ENCODE assay signal across 8 cellular contexts in genomic region chrX:119266364-119266995, GRCh38. TPM values are rescaled to one million over a fixed set of nuclear protein-coding genes. Genes with fewer than 3 reads are reported as not detected.
DNase-seq lines count a peak whose midpoint lies in the region; ATAC-seq and TF ChIP-seq lines count a peak whose summit lies in the region.

No MANE protein-coding gene starts in this region.

- H3K4me1 Mint-ChIP-seq in CD14-positive monocyte (peaks cover 4% of the 10 kb centered on the region), mesothelial cell of epicardium (no peaks in the 10 kb centered on the region)
- no peaks in the 10 kb centered on the region for H3K4me1 Mint-ChIP-seq in activated CD8-positive, alpha-beta memory T cell treated with anti-CD3 and anti-CD28 coated beads, Interleukin-2, amount 10 ng/mL, durations not matched to agents 7 days and 5 days

- H3K27ac Mint-ChIP-seq in CD14-positive monocyte, result no peak overlapping the region
- H3K27ac Mint-ChIP-seq in mesothelial cell of epicardium, result no peak overlapping the region
- no peak overlapping the region for H3K27ac Mint-ChIP-seq in activated CD8-positive, alpha-beta memory T cell treated with anti-CD3 and anti-CD28 coated beads, Interleukin-2, amount 10 ng/mL, durations not matched to agents 7 days and 5 days

- H3K4me3 Mint-ChIP-seq in CD14-positive monocyte (no peak overlapping the region), mesothelial cell of epicardium (no peak overlapping the region)
- H3K4me3 Mint-ChIP-seq in activated CD8-positive, alpha-beta memory T cell treated with anti-CD3 and anti-CD28 coated beads, Interleukin-2, amount 10 ng/mL, durations not matched to agents 7 days and 5 days, result no peak overlapping the region

- H3K36me3 Mint-ChIP-seq in CD14-positive monocyte (no peaks in the 10 kb centered on the region), mesothelial cell of epicardium (no peaks in the 10 kb centered on the region)
- H3K36me3 Mint-ChIP-seq in activated CD8-positive, alpha-beta memory T cell treated with anti-CD3 and anti-CD28 coated beads, Interleukin-2, amount 10 ng/mL, durations not matched to agents 7 days and 5 days, result no peaks in the 10 kb centered on the region

- CTCF ChIA-PET in activated CD8-positive, alpha-beta memory T cell treated with anti-CD3 and anti-CD28 coated beads, Interleukin-2, amount 10 ng/mL, durations not matched to agents 7 days and 5 days (lab: Charles Lee), result interaction anchor here (0.9 to 1.3 kb wide), 3 partner anchors 12 to 147 kb away, joined by 3 to 5 read pairs (median 3); no protein-coding TSS in a partner anchor

- intact Hi-C loops in CD14-positive monocyte (cut with micrococcal nuclease), result no loop called here

- H3K9me3 Mint-ChIP-seq in CD14-positive monocyte (no peaks in the 10 kb centered on the region), mesothelial cell of epicardium (peaks cover 10% of the 10 kb centered on the region)
- H3K9me3 Mint-ChIP-seq in activated CD8-positive, alpha-beta memory T cell treated with anti-CD3 and anti-CD28 coated beads, Interleukin-2, amount 10 ng/mL, durations not matched to agents 7 days and 5 days (ENCODE audit: low read depth), result no peaks in the 10 kb centered on the region

- ATAC-seq in activated CD8-positive, alpha-beta memory T cell treated with anti-CD3 and anti-CD28 coated beads, Interleukin-2, amount 10 ng/mL, durations not matched to agents 7 days and 5 days, result no peak
- no peak for ATAC-seq in HG02623 (IDR thresholded peaks at IDR 0.05; ENCODE audit: unreplicated experiment)

- peaks cover 11 to 19% (median 15%) of the 10 kb centered on the region in 3 donors for H3K27me3 Mint-ChIP-seq in CD14-positive monocyte (ENCODE audit: low read depth in 3 of 3)
- H3K27me3 Mint-ChIP-seq in mesothelial cell of epicardium (ENCODE audit: low read depth), result peaks cover 2% of the 10 kb centered on the region
- H3K27me3 Mint-ChIP-seq in activated CD8-positive, alpha-beta memory T cell treated with anti-CD3 and anti-CD28 coated beads, Interleukin-2, amount 10 ng/mL, durations not matched to agents 7 days and 5 days, result peaks cover 20% of the 10 kb centered on the region

- TF ChIP-seq CTCF in CD14-positive monocyte (IDR thresholded peaks at IDR 0.05), result peak; percentile 73
- peak; percentile 50; the same call in 1 of the 2 replicates for TF ChIP-seq CTCF in GM12874 (IDR thresholded peaks at IDR 0.05; ENCODE audit: insufficient read depth, low read depth, low read length)
- peak; percentile 61 for TF ChIP-seq CTCF in mesothelial cell of epicardium (IDR thresholded peaks at IDR 0.05; ENCODE audit: unreplicated experiment)

- DNase-seq in CD14-positive monocyte (ENCODE audit: low spot score) (no peak), NCI-H82 treated with DMSO at 0.1 percent for 48 hours (lab: John Stamatoyannopoulos, UW; ENCODE audit: unreplicated experiment) (peak; percentile 6), cerebellum (ENCODE audit: low spot score) (peak; percentile 12), mesothelial cell of epicardium (ENCODE audit: low spot score in 2 of 2, unreplicated experiment in 2 of 2) (no peak), cortex of kidney (lab: John Stamatoyannopoulos, UW) (no peak)
- DNase-seq in activated CD8-positive, alpha-beta memory T cell treated with anti-CD3 and anti-CD28 coated beads, Interleukin-2, amount 10 ng/mL, durations not matched to agents 7 days and 5 days, result no peak

RNA-seq across cellular contexts. Expression of gene PGRMC1, which starts 30.4 kb away (rescaled TPM):
- 10 to 100 TPM; 39.4 to 43.6 TPM for polyA plus RNA-seq in CD14-positive monocyte
- total RNA-seq in cerebellum (149 TPM), mesothelial cell of epicardium (137 to 143 TPM (median 140 TPM) in 3 replicates)
- total RNA-seq in activated CD8-positive, alpha-beta memory T cell treated with anti-CD3 and anti-CD28 coated beads, Interleukin-2, amount 10 ng/mL, durations not matched to agents 7 days and 5 days, result 10 to 100 TPM; 26.3 to 32.5 TPM

Comparison
In these comparisons a context has a peak if more than half of its experiments do, and no peak if none do; other contexts are left out.
1. DNase-seq: peak in NCI-H82 treated with DMSO at 0.1 percent for 48 hours (single experiment) and cerebellum (single experiment); none in CD14-positive monocyte (single experiment), mesothelial cell of epicardium (0 of 2), cortex of kidney (single experiment) and activated CD8-positive, alpha-beta memory T cell treated with anti-CD3 and anti-CD28 coated beads, Interleukin-2, amount 10 ng/mL, durations not matched to agents 7 days and 5 days (single experiment).
2. Peak in every context shown above with its lines, with median percentiles within 50 percentile points of each other: CTCF ChIP-seq.